Comparison of ENCODE assay signal across 8 cellular contexts in the genomic region with DNA sequence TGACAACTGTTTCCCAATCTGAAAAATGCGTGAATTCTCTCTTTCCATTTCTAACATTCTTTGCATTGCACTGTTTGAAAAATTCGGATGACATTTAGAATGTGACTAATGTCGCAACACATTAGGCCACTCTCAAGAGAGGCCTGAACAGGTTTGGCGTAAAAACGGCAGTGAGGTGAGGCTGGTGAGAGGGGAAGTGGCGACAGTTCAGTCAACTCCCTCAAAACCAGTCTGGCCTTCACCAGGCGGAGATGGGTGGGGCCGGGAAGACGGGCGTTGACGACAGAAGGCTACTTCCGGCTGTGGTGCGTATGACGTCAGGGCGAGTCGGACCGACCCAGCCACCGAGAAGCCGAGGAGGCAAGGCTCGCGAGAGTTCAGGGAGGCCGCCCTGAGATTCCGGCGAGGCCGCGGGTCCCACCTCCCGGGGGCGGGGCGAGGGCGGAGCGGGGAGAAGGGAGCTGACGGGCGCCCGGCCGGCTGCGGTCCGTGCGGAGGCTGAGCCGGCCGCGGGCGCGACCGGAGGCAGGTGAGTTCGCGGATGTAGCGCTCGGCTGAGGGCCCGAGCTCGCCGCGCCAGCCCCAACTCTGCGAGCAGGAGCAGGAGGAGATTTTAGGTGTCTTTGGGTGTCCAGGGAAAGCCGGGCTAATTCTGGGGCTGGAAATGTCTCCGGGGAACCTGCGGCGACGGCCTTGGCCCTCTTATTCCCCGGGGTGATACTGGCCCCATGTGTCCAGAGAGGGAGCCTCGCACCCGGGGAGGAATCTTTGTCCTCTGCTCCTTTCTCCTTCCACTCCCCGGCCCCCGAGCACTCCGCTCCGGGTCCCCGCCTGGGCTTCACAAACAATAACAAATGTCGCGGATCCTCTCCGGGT. TPM values are rescaled to one million over a fixed set of nuclear protein-coding genes. Genes with fewer than 3 reads are reported as not detected.
A peak's percentile ranks its signal among the peaks of the same experiment; 100 is the strongest.
DNase-seq lines count a peak whose midpoint lies in the region; ATAC-seq and TF ChIP-seq lines count a peak whose summit lies in the region.

A gene (plus strand): TSS at position 483 of the 876 bp plus-strand sequence. CDS start 53,435 bp downstream, outside the sequence.

- peak; percentile 95 for ATAC-seq in CD8-positive, alpha-beta T cell
- ATAC-seq in GM19438 (IDR thresholded peaks at IDR 0.05; ENCODE audit: low read depth, unreplicated experiment) (peak; percentile 96), HG03575 (IDR thresholded peaks at IDR 0.05; ENCODE audit: extremely low read depth, insufficient number of reproducible peaks, low FRiP score, unreplicated experiment) (peak; percentile 41), lower lobe of right lung (peak; percentile 100)
- ATAC-seq in activated CD8-positive, alpha-beta T cell treated with anti-CD3 and anti-CD28 coated beads, Interleukin-2, amount 10 ng/mL, durations not matched to agents 7 days and 5 days: peak; percentile 98

- peak within 1 kb of the TSS; percentile 96 for H3K4me3 Mint-ChIP-seq in CD8-positive, alpha-beta T cell
- peak within 1 kb of the TSS; percentile 93 for H3K4me3 Mint-ChIP-seq in activated CD8-positive, alpha-beta T cell treated with anti-CD3 and anti-CD28 coated beads, Interleukin-2, amount 10 ng/mL, durations not matched to agents 7 days and 5 days

- CTCF ChIA-PET in CD8-positive, alpha-beta T cell (lab: Charles Lee): interaction anchor here (1.1 to 1.3 kb wide), 3 partner anchors 61 to 234 kb away, joined by 3 to 4 read pairs (median 3); no protein-coding TSS in a partner anchor
- CTCF ChIA-PET in activated CD8-positive, alpha-beta T cell treated with anti-CD3 and anti-CD28 coated beads, Interleukin-2, amount 10 ng/mL, durations not matched to agents 7 days and 5 days (lab: Charles Lee): interaction anchor here (0.9 to 2.4 kb wide), 7 partner anchors 9 to 229 kb away, joined by 3 to 20 read pairs (median 3); no protein-coding TSS in a partner anchor

- H3K36me3 ChIP-seq in CD8-positive, alpha-beta T cell (ENCODE audit: insufficient read depth, low read length): no peaks in the 10 kb centered on the region
- H3K36me3 ChIP-seq in ectodermal cell (ENCODE audit: control insufficient read depth, insufficient read depth, low read length) (no peaks in the 10 kb centered on the region), lower lobe of right lung (no peaks in the 10 kb centered on the region)

- TF ChIP-seq CTCF in CD8-positive, alpha-beta T cell (IDR thresholded peaks at IDR 0.05): no peak
- peak; percentile 16 for TF ChIP-seq CTCF in lower lobe of right lung (IDR thresholded peaks at IDR 0.05)

- POLR2A ChIA-PET in CD8-positive, alpha-beta T cell (lab: Charles Lee): interaction anchor here (1.7 to 3.6 kb wide), 3 partner anchors 11 to 411 kb away, joined by 8 to 17 read pairs (median 9); a partner anchor contains a TSS
- POLR2A ChIA-PET in activated CD8-positive, alpha-beta T cell treated with anti-CD3 and anti-CD28 coated beads, Interleukin-2, amount 10 ng/mL, durations not matched to agents 7 days and 5 days (lab: Charles Lee): interaction anchor here (0.7 to 1.5 kb wide), 6 partner anchors 13 to 412 kb away, joined by 3 to 4 read pairs (median 4); no protein-coding TSS in a partner anchor

- no peaks in the 10 kb centered on the region for H3K27me3 ChIP-seq in CD8-positive, alpha-beta T cell (ENCODE audit: insufficient read depth, low read length)
- H3K27me3 ChIP-seq in ectodermal cell (ENCODE audit: control insufficient read depth, insufficient read depth, low read length, poor library complexity, severe bottlenecking): no peaks in the 10 kb centered on the region
- H3K27me3 ChIP-seq in lower lobe of right lung (ENCODE audit: low read depth): no peaks in the 10 kb centered on the region

- peaks cover 52% of the 10 kb centered on the region for H3K4me1 Mint-ChIP-seq in CD8-positive, alpha-beta T cell (ENCODE audit: low read depth)
- peaks cover 41% of the 10 kb centered on the region for H3K4me1 Mint-ChIP-seq in activated CD8-positive, alpha-beta T cell treated with anti-CD3 and anti-CD28 coated beads, Interleukin-2, amount 10 ng/mL, durations not matched to agents 7 days and 5 days (ENCODE audit: low read depth)

- H3K27ac ChIP-seq in CD8-positive, alpha-beta T cell (ENCODE audit: low read depth, low read length): peak within 1 kb of the TSS; percentile 76
- H3K27ac ChIP-seq in ectodermal cell (ENCODE audit: insufficient read depth, low read depth, low read length, poor library complexity, severe bottlenecking) (peak within 1 kb of the TSS; percentile 18), lower lobe of right lung (peak within 1 kb of the TSS; percentile 91)

- H3K4me3 ChIP-seq in CD8-positive, alpha-beta T cell (ENCODE audit: low read depth, low read length): peak within 1 kb of the TSS; percentile 84
- H3K4me3 ChIP-seq in ectodermal cell (ENCODE audit: insufficient read depth, low read depth, low read length) (peak within 1 kb of the TSS; percentile 87), lower lobe of right lung (peak within 1 kb of the TSS; percentile 91)

- no peaks in the 10 kb centered on the region for H3K9me3 Mint-ChIP-seq in CD8-positive, alpha-beta T cell
- H3K9me3 Mint-ChIP-seq in activated CD8-positive, alpha-beta T cell treated with anti-CD3 and anti-CD28 coated beads, Interleukin-2, amount 10 ng/mL, durations not matched to agents 7 days and 5 days (ENCODE audit: insufficient read depth): no peaks in the 10 kb centered on the region

- peaks cover 14% of the 10 kb centered on the region for H3K4me1 ChIP-seq in CD8-positive, alpha-beta T cell (ENCODE audit: insufficient read depth, low read length)
- H3K4me1 ChIP-seq in ectodermal cell (ENCODE audit: control insufficient read depth, insufficient read depth, low read length) (peaks cover 10% of the 10 kb centered on the region), lower lobe of right lung (peaks cover 32% of the 10 kb centered on the region)

- DNase-seq in CD8-positive, alpha-beta T cell: peak; percentile 90 to 98 (median 96)
- DNase-seq in NCI-H82 (lab: John Stamatoyannopoulos, UW) (peak; percentile 91), lower lobe of right lung (peak; percentile 99)
- peak; percentile 98 for DNase-seq in activated CD8-positive, alpha-beta T cell treated with anti-CD3 and anti-CD28 coated beads, Interleukin-2, amount 10 ng/mL, durations not matched to agents 7 days and 5 days
- peak; percentile 93 to 98 (median 98) for DNase-seq in stimulated activated CD4-positive, alpha-beta T cell treated with anti-CD3 and anti-CD28 coated beads, TNF-alpha, amount 100 ng/mL, for 24 hours (ENCODE audit: low read depth in 3 of 3)

- no peaks in the 10 kb centered on the region for H3K27me3 Mint-ChIP-seq in CD8-positive, alpha-beta T cell (ENCODE audit: low read depth)
- H3K27me3 Mint-ChIP-seq in activated CD8-positive, alpha-beta T cell treated with anti-CD3 and anti-CD28 coated beads, Interleukin-2, amount 10 ng/mL, durations not matched to agents 7 days and 5 days (ENCODE audit: low read depth): no peaks in the 10 kb centered on the region

- H3K27ac Mint-ChIP-seq in CD8-positive, alpha-beta T cell: peak within 1 kb of the TSS; percentile 96
- H3K27ac Mint-ChIP-seq in activated CD8-positive, alpha-beta T cell treated with anti-CD3 and anti-CD28 coated beads, Interleukin-2, amount 10 ng/mL, durations not matched to agents 7 days and 5 days: peak within 1 kb of the TSS; percentile 95

- no peaks in the 10 kb centered on the region for H3K9me3 ChIP-seq in CD8-positive, alpha-beta T cell (ENCODE audit: low read length)
- H3K9me3 ChIP-seq in ectodermal cell (ENCODE audit: control insufficient read depth, low read length): no peaks in the 10 kb centered on the region
- no peaks in the 10 kb centered on the region for H3K9me3 ChIP-seq in lower lobe of right lung

- peaks cover 6% of the 10 kb centered on the region for H3K36me3 Mint-ChIP-seq in CD8-positive, alpha-beta T cell
- H3K36me3 Mint-ChIP-seq in activated CD8-positive, alpha-beta T cell treated with anti-CD3 and anti-CD28 coated beads, Interleukin-2, amount 10 ng/mL, durations not matched to agents 7 days and 5 days (ENCODE audit: low read depth): peaks cover 14% of the 10 kb centered on the region

- 9% methylated on average over 69 of the region's 69 CpGs for WGBS in ectodermal cell, 2 experiments

- intact Hi-C loops in CD8-positive, alpha-beta T cell (cut with DNase I, micrococcal nuclease): loop anchor here (1.0 to 10.0 kb wide), 13 partner anchors 221 to 1129 kb away; a partner anchor contains a TSS
- intact Hi-C loops in lower lobe of right lung (cut with DNase I): no loop called here

RNA-seq across cellular contexts. Expression of the gene that starts here (rescaled TPM):
- 10 to 100 TPM; 27.0 to 28.6 TPM for total RNA-seq in CD8-positive, alpha-beta T cell
- 10 to 100 TPM; 18.1 to 19.3 TPM for total RNA-seq in activated CD8-positive, alpha-beta T cell treated with anti-CD3 and anti-CD28 coated beads, Interleukin-2, amount 10 ng/mL, durations not matched to agents 7 days and 5 days
- 33.4 TPM for polyA plus RNA-seq in ectodermal cell (2013, experiment 1 of 4)
- polyA plus RNA-seq in ectodermal cell (2013, experiment 2 of 4): 34.7 TPM
- 28.2 TPM for polyA plus RNA-seq in ectodermal cell (2013, experiment 3 of 4)
- polyA plus RNA-seq in ectodermal cell (2013, experiment 4 of 4): 26.1 TPM
- total RNA-seq in lower lobe of right lung: 22.2 TPM

Comparison
In these comparisons a context has a peak if more than half of its experiments do, and no peak if none do; other contexts are left out.
1. Peak in every context shown above with its lines: DNase-seq, ATAC-seq, H3K4me3 ChIP-seq and H3K27ac ChIP-seq.
2. ATAC-seq: peak in every context shown above with its lines; median percentile 100 in lower lobe of right lung; 98 in activated CD8-positive, alpha-beta T cell treated with anti-CD3 and anti-CD28 coated beads, Interleukin-2, amount 10 ng/mL, durations not matched to agents 7 days and 5 days; 96 in GM19438; 95 in CD8-positive, alpha-beta T cell; 41 in HG03575.
3. H3K27ac ChIP-seq: peak in every context shown above with its lines; median percentile 91 in lower lobe of right lung; 76 in CD8-positive, alpha-beta T cell; 18 in ectodermal cell.